17 cellular contexts compared by ENCODE assay signal in genomic region chr21:44887807-44888580, GRCh38. TPM values are rescaled to one million over a fixed set of nuclear protein-coding genes. Genes with fewer than 3 reads are reported as not detected.
"Had no signal": no experiment of that assay in that cellular context is flagged by ENCODE, and none has a peak within 500 bp of the region (broad histone marks: within the 10 kb centered on the region; RNA-seq: fewer than 3 reads in every experiment).

No MANE protein-coding gene starts in this region.

- H3K27ac Mint-ChIP-seq: activated CD4-positive, alpha-beta T cell treated with anti-CD3 and anti-CD28 coated beads, Interleukin-2, amount 10 ng/mL, durations not matched to agents 7 days and 5 days; activated naive CD8-positive, alpha-beta T cell treated with anti-CD3 and anti-CD28 coated beads for 36 hours; T-helper 2 cell treated with Interferon-gamma antibody and Interleukin-4, amounts not matched to agents 5 μg/mL and 100 μg/mL, for 36 hours had no signal

- H3K27me3 ChIP-seq: ascending aorta, ovary, uterus had no signal

- H3K4me3 Mint-ChIP-seq: activated CD4-positive, alpha-beta T cell treated with anti-CD3 and anti-CD28 coated beads, Interleukin-2, amount 10 ng/mL, durations not matched to agents 7 days and 5 days; activated naive CD8-positive, alpha-beta T cell treated with anti-CD3 and anti-CD28 coated beads for 36 hours; T-helper 2 cell treated with Interferon-gamma antibody and Interleukin-4, amounts not matched to agents 5 μg/mL and 100 μg/mL, for 36 hours had no signal

- H3K9me3 Mint-ChIP-seq: activated CD4-positive, alpha-beta T cell treated with anti-CD3 and anti-CD28 coated beads, Interleukin-2, amount 10 ng/mL, durations not matched to agents 7 days and 5 days; activated naive CD8-positive, alpha-beta T cell treated with anti-CD3 and anti-CD28 coated beads for 36 hours; T-helper 2 cell treated with Interferon-gamma antibody and Interleukin-4, amounts not matched to agents 5 μg/mL and 100 μg/mL, for 36 hours had no signal

- FAIRE-seq: endometrium, islet of Langerhans had no signal

- H3K36me3 ChIP-seq: ascending aorta, breast epithelium, ovary, tibial artery, uterus had no signal

- H3K4me1 ChIP-seq: ascending aorta, breast epithelium, uterus had no signal

- H3K9me3 ChIP-seq: ascending aorta, breast epithelium, ovary, tibial artery, uterus had no signal

- H3K36me3 Mint-ChIP-seq: activated naive CD8-positive, alpha-beta T cell treated with anti-CD3 and anti-CD28 coated beads for 36 hours had no signal

- H3K4me1 Mint-ChIP-seq: activated naive CD8-positive, alpha-beta T cell treated with anti-CD3 and anti-CD28 coated beads for 36 hours had no signal

- H3K4me3 ChIP-seq: ascending aorta, breast epithelium, dorsolateral prefrontal cortex, ovary, tibial artery, uterus had no signal

- H3K27ac ChIP-seq: ascending aorta, breast epithelium, dorsolateral prefrontal cortex, ovary, tibial artery, uterus had no signal

- DNase-seq: activated CD4-positive, alpha-beta T cell treated with anti-CD3 and anti-CD28 coated beads, Interleukin-2, amount 10 ng/mL, durations not matched to agents 7 days and 5 days; activated CD4-positive, CD25-positive, alpha-beta regulatory T cell; activated CD8-positive, alpha-beta memory T cell treated with anti-CD3 and anti-CD28 coated beads, Interleukin-2, amount 50 U/mL, for 48 hours; activated naive CD8-positive, alpha-beta T cell treated with anti-CD3 and anti-CD28 coated beads for 36 hours; dorsolateral prefrontal cortex; ovary; stimulated activated CD4-positive, alpha-beta T cell treated with anti-CD3 and anti-CD28 coated beads, Interleukin-12 subunit alpha, Interleukin-12 subunit beta, amount 100 ng/mL, for 4 hours; stimulated activated naive CD4-positive, alpha-beta T cell; SW 1271; tibial artery; uterus had no signal

- H3K27me3 Mint-ChIP-seq: activated CD4-positive, alpha-beta T cell treated with anti-CD3 and anti-CD28 coated beads, Interleukin-2, amount 10 ng/mL, durations not matched to agents 7 days and 5 days; activated naive CD8-positive, alpha-beta T cell treated with anti-CD3 and anti-CD28 coated beads for 36 hours had no signal

RNA-seq across cellular contexts. Expression of gene ITGB2, which starts 32.7 kb away (rescaled TPM):
- polyA plus RNA-seq: neural cell had no signal
